1 cellular context compared by ENCODE assay signal in genomic region chr10:101780818-101781654, GRCh38.
A peak's percentile ranks its signal among the peaks of the same experiment; 100 is the strongest.
TF ChIP-seq lines count a peak whose summit lies in the region.

No MANE protein-coding gene starts in this region.

TF ChIP-seq in HepG2, 621 proteins besides CTCF, POLR2A, EP300 and RAD21 (continued from another document):
- no peak for TF ChIP-seq ZNF598 (CRISPR knock-in tag; IDR thresholded peaks at IDR 0.05; ENCODE audit: borderline replicate concordance)
- TF ChIP-seq ZNF335 (CRISPR knock-in tag; IDR thresholded peaks at IDR 0.05): no peak
- no peak for TF ChIP-seq TARDBP (CRISPR knock-in tag; IDR thresholded peaks at IDR 0.05)
- no peak for TF ChIP-seq ZNF18 (CRISPR knock-in tag; IDR thresholded peaks at IDR 0.05; ENCODE audit: insufficient replicate concordance)
- no peak for TF ChIP-seq ZBTB7B (CRISPR knock-in tag; IDR thresholded peaks at IDR 0.05)
- no peak for TF ChIP-seq NR2F1 (CRISPR knock-in tag; IDR thresholded peaks at IDR 0.05)
- TF ChIP-seq ZNF605 (CRISPR knock-in tag; IDR thresholded peaks at IDR 0.05): no peak
- no peak for TF ChIP-seq ZFX (CRISPR knock-in tag; IDR thresholded peaks at IDR 0.05; ENCODE audit: low read depth)
- TF ChIP-seq MEF2D (CRISPR knock-in tag; IDR thresholded peaks at IDR 0.05): 0 out of 2 replicates have a peak, but pooled peaks have one; percentile 28
- TF ChIP-seq NFE2L2 (IDR thresholded peaks at IDR 0.05; ENCODE audit: low read length): no peak
- no peak for TF ChIP-seq ATF7 (IDR thresholded peaks at IDR 0.05)
- no peak for TF ChIP-seq ATF7 (CRISPR knock-in tag; IDR thresholded peaks at IDR 0.05)
- no peak for TF ChIP-seq PAXIP1 (CRISPR knock-in tag; conservative IDR thresholded peaks at IDR 0.05)
- TF ChIP-seq ZNF318 (CRISPR knock-in tag; IDR thresholded peaks at IDR 0.05): 0 out of 2 replicates have a peak, but pooled peaks have one; percentile 38
- no peak for TF ChIP-seq ZNF460 (CRISPR knock-in tag; IDR thresholded peaks at IDR 0.05; ENCODE audit: borderline replicate concordance)
- no peak for TF ChIP-seq ZNF354B (CRISPR knock-in tag; IDR thresholded peaks at IDR 0.05)
- no peak for TF ChIP-seq ZFP1 (CRISPR knock-in tag; IDR thresholded peaks at IDR 0.05)
- no peak for TF ChIP-seq RELA (CRISPR knock-in tag; IDR thresholded peaks at IDR 0.05)
- TF ChIP-seq NFIB (CRISPR knock-in tag; IDR thresholded peaks at IDR 0.05; ENCODE audit: borderline replicate concordance): no peak
- no peak for TF ChIP-seq SRF (IDR thresholded peaks at IDR 0.05; ENCODE audit: low read depth, low read length)
- no peak for TF ChIP-seq CREM (IDR thresholded peaks at IDR 0.05)
- TF ChIP-seq CREM (CRISPR knock-in tag; IDR thresholded peaks at IDR 0.05): no peak
- TF ChIP-seq HHEX (CRISPR knock-in tag; IDR thresholded peaks at IDR 0.05): no peak
- TF ChIP-seq ETV5 (CRISPR knock-in tag; IDR thresholded peaks at IDR 0.05; ENCODE audit: borderline replicate concordance): no peak
- TF ChIP-seq HNF1B (CRISPR knock-in tag; IDR thresholded peaks at IDR 0.05): no peak
- TF ChIP-seq ZNF530 (CRISPR knock-in tag; IDR thresholded peaks at IDR 0.05; ENCODE audit: low read depth): no peak
- TF ChIP-seq ZEB1 (IDR thresholded peaks at IDR 0.05; ENCODE audit: insufficient replicate concordance, low read depth): no peak
- no peak for TF ChIP-seq NR1H2 (CRISPR knock-in tag; IDR thresholded peaks at IDR 0.05; ENCODE audit: borderline replicate concordance, low read depth)
- 0 out of 2 replicates have a peak, but pooled peaks have one; percentile 22 for TF ChIP-seq ZFP82 (CRISPR knock-in tag; IDR thresholded peaks at IDR 0.05; ENCODE audit: borderline replicate concordance)
- no peak for TF ChIP-seq ZIK1 (CRISPR knock-in tag; IDR thresholded peaks at IDR 0.05; ENCODE audit: borderline replicate concordance, low read depth)
- no peak for TF ChIP-seq ZC3H4 (CRISPR knock-in tag; IDR thresholded peaks at IDR 0.05; ENCODE audit: borderline replicate concordance)
- no peak for TF ChIP-seq SMAD3 (CRISPR knock-in tag; IDR thresholded peaks at IDR 0.05)
- TF ChIP-seq JUNB (CRISPR knock-in tag; IDR thresholded peaks at IDR 0.05; ENCODE audit: borderline replicate concordance): no peak
- peak; percentile 81 for TF ChIP-seq STAG1 (CRISPR knock-in tag; IDR thresholded peaks at IDR 0.05)
- TF ChIP-seq TFAP4 (IDR thresholded peaks at IDR 0.05; ENCODE audit: borderline replicate concordance, low read depth): no peak
- TF ChIP-seq ZNF646 (CRISPR knock-in tag; IDR thresholded peaks at IDR 0.05): no peak
- TF ChIP-seq ZNF253 (CRISPR knock-in tag; IDR thresholded peaks at IDR 0.05; ENCODE audit: borderline replicate concordance): no peak
- TF ChIP-seq GATAD2A (CRISPR knock-in tag; IDR thresholded peaks at IDR 0.05): 0 out of 2 replicates have a peak, but pooled peaks have one; percentile 12
- no peak for TF ChIP-seq RAD51 (IDR thresholded peaks at IDR 0.05; ENCODE audit: borderline replicate concordance)
